8 cellular contexts compared by ENCODE assay signal in the genomic region with DNA sequence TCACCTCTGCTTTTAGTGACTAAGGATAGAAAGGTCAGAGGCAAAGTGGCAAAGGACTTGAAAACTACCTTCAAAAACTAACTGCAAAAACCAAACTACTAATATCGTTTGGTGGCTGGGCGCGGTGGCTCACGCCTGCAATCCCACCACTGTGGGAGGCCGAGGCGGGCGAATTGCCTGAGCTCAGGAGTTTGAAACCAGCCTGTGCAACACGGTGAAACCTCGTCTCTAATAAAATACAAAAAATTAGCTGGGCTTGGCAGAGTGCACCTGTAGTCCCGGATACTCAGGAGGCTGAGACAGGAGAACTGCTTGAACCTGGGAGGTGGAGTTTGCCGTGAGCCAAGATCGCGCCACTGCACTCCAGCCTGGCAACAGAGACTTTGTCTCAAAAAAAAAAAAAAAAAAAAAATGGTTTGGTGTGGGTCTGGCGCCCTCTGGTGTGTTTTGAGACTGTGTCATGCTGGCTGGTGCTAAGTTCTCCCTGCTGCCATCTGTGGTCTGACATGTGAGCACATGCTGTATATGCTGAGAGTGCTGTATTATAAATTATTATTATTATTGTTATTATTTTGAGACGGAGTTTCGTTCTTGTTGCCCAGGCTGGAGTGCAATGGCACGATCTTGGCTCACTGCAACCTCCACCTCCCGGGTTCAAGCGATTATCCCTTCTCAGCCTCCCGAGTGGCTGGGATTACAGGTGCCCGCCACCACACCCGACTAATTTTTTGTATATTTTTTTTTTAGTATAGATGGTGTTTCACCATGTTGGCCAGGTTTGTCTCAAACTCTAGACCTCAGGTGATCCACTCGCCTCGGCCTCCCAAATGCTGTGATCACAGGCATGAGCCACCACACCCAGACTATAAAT. TPM values are rescaled to one million over a fixed set of nuclear protein-coding genes. Genes with fewer than 3 reads are reported as not detected.
DNase-seq lines count a peak whose midpoint lies in the region; ATAC-seq, FAIRE-seq and TF ChIP-seq lines count a peak whose summit lies in the region.

No MANE protein-coding gene starts in this region.

- DNase-seq in CD4-positive, alpha-beta T cell: peak; percentile 51 to 72 (median 58)
- DNase-seq in GM19239 (ENCODE audit: insufficient read length, low spot score): peak; percentile 83
- peak; percentile 82 for DNase-seq in NCI-H748 treated with DMSO at 0.1 percent for 48 hours (lab: John Stamatoyannopoulos, UW)
- peak; percentile 74 for DNase-seq in activated CD4-positive, alpha-beta memory T cell treated with anti-CD3 and anti-CD28 coated beads, Interleukin-2, amount 10 ng/mL, durations not matched to agents 7 days and 5 days
- DNase-seq in effector memory CD4-positive, alpha-beta T cell: peak; percentile 50 to 60 (median 50)
- DNase-seq in mesothelial cell of epicardium (ENCODE audit: low spot score in 2 of 2, unreplicated experiment in 2 of 2): no peak
- DNase-seq in stimulated activated CD8-positive, alpha-beta memory T cell treated with anti-CD3 and anti-CD28 coated beads, Interleukin-7, amount 100 ng/mL, for 1 hour (ENCODE audit: low read depth in 2 of 2): peak; percentile 32 to 33

- no peak overlapping the region for H3K27ac ChIP-seq in CD4-positive, alpha-beta T cell (ENCODE audit: low read depth, low read length)
- no peak overlapping the region for H3K27ac ChIP-seq in effector memory CD4-positive, alpha-beta T cell (ENCODE audit: insufficient read depth, low read length, poor library complexity, severe bottlenecking)

- POLR2A ChIA-PET in CD4-positive, alpha-beta T cell (lab: Charles Lee): no interaction called here
- POLR2A ChIA-PET in activated CD4-positive, alpha-beta memory T cell treated with anti-CD3 and anti-CD28 coated beads, Interleukin-2, amount 10 ng/mL, durations not matched to agents 7 days and 5 days (lab: Charles Lee): interaction anchor here (1.0 to 1.4 kb wide), 4 partner anchors 19 to 217 kb away, joined by 3 to 5 read pairs (median 4); no protein-coding TSS in a partner anchor

- H3K4me3 Mint-ChIP-seq in CD4-positive, alpha-beta T cell: no peak overlapping the region
- H3K4me3 Mint-ChIP-seq in activated CD4-positive, alpha-beta memory T cell treated with anti-CD3 and anti-CD28 coated beads, Interleukin-2, amount 10 ng/mL, durations not matched to agents 7 days and 5 days: no peak overlapping the region
- no peak overlapping the region for H3K4me3 Mint-ChIP-seq in mesothelial cell of epicardium

- H3K4me1 Mint-ChIP-seq in CD4-positive, alpha-beta T cell (ENCODE audit: low read depth): no peaks in the 10 kb centered on the region
- peaks cover 15% of the 10 kb centered on the region for H3K4me1 Mint-ChIP-seq in activated CD4-positive, alpha-beta memory T cell treated with anti-CD3 and anti-CD28 coated beads, Interleukin-2, amount 10 ng/mL, durations not matched to agents 7 days and 5 days
- no peaks in the 10 kb centered on the region for H3K4me1 Mint-ChIP-seq in mesothelial cell of epicardium

- H3K4me1 ChIP-seq in effector memory CD4-positive, alpha-beta T cell (ENCODE audit: control insufficient read depth, insufficient read depth, low read length, poor library complexity, severe bottlenecking): no peaks in the 10 kb centered on the region

- H3K36me3 ChIP-seq in effector memory CD4-positive, alpha-beta T cell (ENCODE audit: control insufficient read depth, insufficient read depth, low read length): no peaks in the 10 kb centered on the region

- no peaks in the 10 kb centered on the region for H3K9me3 ChIP-seq in CD4-positive, alpha-beta T cell (ENCODE audit: control insufficient read depth, low read length)
- no peaks in the 10 kb centered on the region for H3K9me3 ChIP-seq in effector memory CD4-positive, alpha-beta T cell (ENCODE audit: control insufficient read depth, low read length)

- TF ChIP-seq CTCF in CD4-positive, alpha-beta T cell (IDR thresholded peaks at IDR 0.05): peak; percentile 89
- TF ChIP-seq CTCF in mesothelial cell of epicardium (IDR thresholded peaks at IDR 0.05; ENCODE audit: unreplicated experiment): peak; percentile 63

- CTCF ChIA-PET in CD4-positive, alpha-beta T cell (lab: Charles Lee): interaction anchor here (0.7 to 2.1 kb wide), 12 partner anchors 8 to 568 kb away, joined by 3 to 10 read pairs (median 4); partner anchors contain the start of gene SPATA13
- CTCF ChIA-PET in activated CD4-positive, alpha-beta memory T cell treated with anti-CD3 and anti-CD28 coated beads, Interleukin-2, amount 10 ng/mL, durations not matched to agents 7 days and 5 days (lab: Charles Lee): interaction anchor here (0.6 to 6.1 kb wide), 24 partner anchors 9 to 1381 kb away, joined by 3 to 55 read pairs (median 4); no protein-coding TSS in a partner anchor

- H3K9me3 Mint-ChIP-seq in CD4-positive, alpha-beta T cell: no peaks in the 10 kb centered on the region
- H3K9me3 Mint-ChIP-seq in activated CD4-positive, alpha-beta memory T cell treated with anti-CD3 and anti-CD28 coated beads, Interleukin-2, amount 10 ng/mL, durations not matched to agents 7 days and 5 days: no peaks in the 10 kb centered on the region
- peaks cover 22% of the 10 kb centered on the region for H3K9me3 Mint-ChIP-seq in mesothelial cell of epicardium

- no peaks in the 10 kb centered on the region for H3K36me3 Mint-ChIP-seq in CD4-positive, alpha-beta T cell (ENCODE audit: low read depth)
- no peaks in the 10 kb centered on the region for H3K36me3 Mint-ChIP-seq in activated CD4-positive, alpha-beta memory T cell treated with anti-CD3 and anti-CD28 coated beads, Interleukin-2, amount 10 ng/mL, durations not matched to agents 7 days and 5 days (ENCODE audit: low read depth)
- no peaks in the 10 kb centered on the region for H3K36me3 Mint-ChIP-seq in mesothelial cell of epicardium

- intact Hi-C loops in CD4-positive, alpha-beta T cell (cut with DNase I, micrococcal nuclease): loop anchor here (1.0 to 2.0 kb wide), 4 partner anchors 19 to 147 kb away; no protein-coding TSS in a partner anchor

- no peak overlapping the region for H3K27ac Mint-ChIP-seq in CD4-positive, alpha-beta T cell
- H3K27ac Mint-ChIP-seq in activated CD4-positive, alpha-beta memory T cell treated with anti-CD3 and anti-CD28 coated beads, Interleukin-2, amount 10 ng/mL, durations not matched to agents 7 days and 5 days: no peak overlapping the region
- H3K27ac Mint-ChIP-seq in mesothelial cell of epicardium: no peak overlapping the region

- peak; percentile 99 for ATAC-seq in CD4-positive, alpha-beta T cell (ENCODE audit: poor library complexity)
- peak; percentile 45 for ATAC-seq in HG03457 (IDR thresholded peaks at IDR 0.05; ENCODE audit: unreplicated experiment)

- peaks cover 3% of the 10 kb centered on the region for H3K27me3 Mint-ChIP-seq in CD4-positive, alpha-beta T cell
- peaks cover 22% of the 10 kb centered on the region for H3K27me3 Mint-ChIP-seq in activated CD4-positive, alpha-beta memory T cell treated with anti-CD3 and anti-CD28 coated beads, Interleukin-2, amount 10 ng/mL, durations not matched to agents 7 days and 5 days
- peaks cover 20% of the 10 kb centered on the region for H3K27me3 Mint-ChIP-seq in mesothelial cell of epicardium (ENCODE audit: low read depth)

- FAIRE-seq in GM19239 (lab: Jason Lieb, UNC): no peak

- H3K4me3 ChIP-seq in effector memory CD4-positive, alpha-beta T cell (ENCODE audit: insufficient read depth, low read depth, low read length, poor library complexity, severe bottlenecking): no peak overlapping the region

- no peaks in the 10 kb centered on the region for H3K27me3 ChIP-seq in CD4-positive, alpha-beta T cell (ENCODE audit: control insufficient read depth, insufficient read depth, low read length)
- H3K27me3 ChIP-seq in effector memory CD4-positive, alpha-beta T cell (replicated peaks; ENCODE audit: control insufficient read depth, insufficient read depth, low read length, poor library complexity, severe bottlenecking): no peaks in the 10 kb centered on the region

RNA-seq across cellular contexts. Expression of gene RNF17, which starts 36.0 kb away (rescaled TPM):
- total RNA-seq in CD4-positive, alpha-beta T cell: under 1 TPM; 0.25 to 0.28 TPM
- not detected for total RNA-seq in activated CD4-positive, alpha-beta memory T cell treated with anti-CD3 and anti-CD28 coated beads, Interleukin-2, amount 10 ng/mL, durations not matched to agents 7 days and 5 days
- not detected in 3 replicates for total RNA-seq in mesothelial cell of epicardium

RNA-seq across cellular contexts. Expression of gene ATP12A, which starts 47.8 kb away (rescaled TPM):
- under 1 TPM; 0.05 to 0.06 TPM for total RNA-seq in CD4-positive, alpha-beta T cell
- total RNA-seq in activated CD4-positive, alpha-beta memory T cell treated with anti-CD3 and anti-CD28 coated beads, Interleukin-2, amount 10 ng/mL, durations not matched to agents 7 days and 5 days: 1 to 10 TPM; 1.1 TPM
- total RNA-seq in mesothelial cell of epicardium: 0.80 to 1.3 TPM (median 1.1 TPM) in 3 replicates

Comparison
In these comparisons a context has a peak if more than half of its experiments do, and no peak if none do; other contexts are left out.
1. DNase-seq: peak in CD4-positive, alpha-beta T cell (10 of 10), GM19239 (single experiment), NCI-H748 treated with DMSO at 0.1 percent for 48 hours (single experiment), activated CD4-positive, alpha-beta memory T cell treated with anti-CD3 and anti-CD28 coated beads, Interleukin-2, amount 10 ng/mL, durations not matched to agents 7 days and 5 days (single experiment), effector memory CD4-positive, alpha-beta T cell (3 of 3) and stimulated activated CD8-positive, alpha-beta memory T cell treated with anti-CD3 and anti-CD28 coated beads, Interleukin-7, amount 100 ng/mL, for 1 hour (2 of 2); none in mesothelial cell of epicardium (0 of 2).